In genomic region chr11:59212744-59213573, GRCh38 we compare ENCODE assay signal across 13 cellular contexts. TPM values are rescaled to one million over a fixed set of nuclear protein-coding genes. Genes with fewer than 3 reads are reported as not detected.
A peak's percentile ranks its signal among the peaks of the same experiment; 100 is the strongest.
DNase-seq lines count a peak whose midpoint lies in the region; ATAC-seq and TF ChIP-seq lines count a peak whose summit lies in the region.
"Had no signal": no experiment of that assay in that cellular context is flagged by ENCODE, and none has a peak within 500 bp of the region (broad histone marks: within the 10 kb centered on the region; RNA-seq: fewer than 3 reads in every experiment).

MPEG1 (minus strand) TSS chr11:59212927; CDS start chr11:59212865, 62 bp downstream.

- H3K4me3 Mint-ChIP-seq in effector memory CD8-positive, alpha-beta T cell: peak within 1 kb of the TSS in 1 of 2 donors; percentile 41
- H3K4me3 Mint-ChIP-seq: activated T-cell treated with anti-CD3 and anti-CD28 coated beads, Interleukin-2, amount 50 U/mL, for 24 hours had no signal

- TF ChIP-seq POLR2A in sigmoid colon (IDR thresholded peaks at IDR 0.05): peak in 1 of 2 donors; percentile 12
- no peak for TF ChIP-seq POLR2A in lower leg skin (IDR thresholded peaks at IDR 0.05)

- H3K4me3 ChIP-seq in sigmoid colon (peak within 1 kb of the TSS in 2 of 4 donors; percentile 26 to 33), lower leg skin (ENCODE audit: low read depth, poor library complexity, severe bottlenecking) (no peak within 1 kb of the TSS)
- H3K4me3 ChIP-seq: colonic mucosa, K562 had no signal

- intact Hi-C loops in sigmoid colon (cut with DNase I): no loop called here
- intact Hi-C loops in lower leg skin (cut with DNase I; ENCODE audit: low total_unique reads): no loop called here

- no peaks in the 10 kb centered on the region for H3K36me3 ChIP-seq in sigmoid colon
- H3K36me3 ChIP-seq: colonic mucosa had no signal

- peaks cover 0 to 14% (median 11%) of the 10 kb centered on the region in 4 donors for H3K4me1 ChIP-seq in sigmoid colon
- H3K4me1 ChIP-seq: colonic mucosa had no signal

- in situ Hi-C loops in KBM-7 (cut with MboI; ENCODE audit: low pct_unique_long_range_greater_than_20kb, low sequenced_read_pairs): no loop called here

- H3K27me3 ChIP-seq in sigmoid colon: no peaks in the 10 kb centered on the region
- H3K27me3 ChIP-seq: colonic mucosa had no signal

- TF ChIP-seq CTCF in sigmoid colon (IDR thresholded peaks at IDR 0.05) (no peak), lower leg skin (IDR thresholded peaks at IDR 0.05) (no peak)

- peak; percentile 13 for DNase-seq in KBM-7
- no peak for DNase-seq in effector memory CD8-positive, alpha-beta T cell
- DNase-seq in sigmoid colon: no peak
- no peak for DNase-seq in superior temporal gyrus (ENCODE audit: extremely low spot score)
- no peak for DNase-seq in NCI-H2227 (lab: John Stamatoyannopoulos, UW; ENCODE audit: unreplicated experiment)
- DNase-seq in lower leg skin (ENCODE audit: low spot score in 2 of 2): no peak
- DNase-seq in KG1 (lab: John Stamatoyannopoulos, UW): no peak
- DNase-seq: activated T-cell treated with anti-CD3 and anti-CD28 coated beads, Interleukin-2, amount 50 U/mL, for 24 hours; colonic mucosa; naive thymus-derived CD8-positive, alpha-beta T cell; T1000 had no signal

- ATAC-seq in GM18907 (IDR thresholded peaks at IDR 0.05; ENCODE audit: unreplicated experiment): peak; percentile 23
- ATAC-seq in effector memory CD8-positive, alpha-beta T cell (replicated peaks): peak; percentile 32
- ATAC-seq: K562; naive thymus-derived CD8-positive, alpha-beta T cell had no signal

- H3K27ac Mint-ChIP-seq in effector memory CD8-positive, alpha-beta T cell: no peak within 1 kb of the TSS
- H3K27ac Mint-ChIP-seq: activated T-cell treated with anti-CD3 and anti-CD28 coated beads, Interleukin-2, amount 50 U/mL, for 24 hours had no signal

- no peaks in the 10 kb centered on the region for H3K36me3 Mint-ChIP-seq in effector memory CD8-positive, alpha-beta T cell (ENCODE audit: insufficient read depth)
- H3K36me3 Mint-ChIP-seq: naive thymus-derived CD8-positive, alpha-beta T cell had no signal

- no peaks in the 10 kb centered on the region for H3K9me3 ChIP-seq in sigmoid colon
- H3K9me3 ChIP-seq: colonic mucosa had no signal

- peaks cover 23 to 26% of the 10 kb centered on the region in 2 donors for H3K27me3 Mint-ChIP-seq in effector memory CD8-positive, alpha-beta T cell

- peaks cover 2 to 5% of the 10 kb centered on the region in 2 donors for H3K4me1 Mint-ChIP-seq in effector memory CD8-positive, alpha-beta T cell (ENCODE audit: low read depth in 2 of 2)

- peak within 1 kb of the TSS in 1 of 4 donors; percentile 36 for H3K27ac ChIP-seq in sigmoid colon
- H3K27ac ChIP-seq: colonic mucosa had no signal

- H3K9me3 Mint-ChIP-seq in effector memory CD8-positive, alpha-beta T cell: no peaks in the 10 kb centered on the region
- H3K9me3 Mint-ChIP-seq: activated T-cell treated with anti-CD3 and anti-CD28 coated beads, Interleukin-2, amount 50 U/mL, for 24 hours; naive thymus-derived CD8-positive, alpha-beta T cell had no signal

- WGBS in sigmoid colon, 2 donors: 73 to 92% methylated on average over 9 of the region's 9 CpGs
- WGBS in lower leg skin, 2 donors: 81 to 82% methylated on average over 9 of the region's 9 CpGs

- TF ChIP-seq EP300 in sigmoid colon (IDR thresholded peaks at IDR 0.05): no peak

RNA-seq across cellular contexts. Expression of gene MPEG1, which starts in this region (rescaled TPM):
- total RNA-seq in sigmoid colon (10 to 100 TPM in 3 of 4 donors, 1 to 10 TPM in 1; 8.0 to 23.5 (median 13.6) TPM), lower leg skin (1 to 10 TPM; 2.1 to 6.9 (median 3.8) TPM)
- polyA plus RNA-seq in sigmoid colon: 10 to 100 TPM in 2 of 3 donors, 1 to 10 TPM in 1; 9.6 to 63.8 (median 32.4) TPM
- polyA plus RNA-seq: K562 had no signal
